In genomic region chr6:137210903-137211302, GRCh38 we compare ENCODE assay signal across 1 cellular context.
TF ChIP-seq lines count a peak whose summit lies in the region.

No MANE protein-coding gene starts in this region.

TF ChIP-seq in endothelial cell of umbilical vein, 7 proteins besides CTCF, POLR2A, EP300 and RAD21:
- TF ChIP-seq JUN (IDR thresholded peaks at IDR 0.05; ENCODE audit: borderline replicate concordance, insufficient read depth, insufficient read length, low read depth) (no peak), EZH2 (IDR thresholded peaks at IDR 0.05; ENCODE audit: borderline replicate concordance, low read depth, low read length, severe bottlenecking) (no peak), FOS (IDR thresholded peaks at IDR 0.05; ENCODE audit: borderline replicate concordance, insufficient read depth, low read length) (no peak), MAX (IDR thresholded peaks at IDR 0.05; ENCODE audit: insufficient read depth, insufficient read length) (no peak), GATA2 (IDR thresholded peaks at IDR 0.05; ENCODE audit: insufficient read depth, insufficient read length, low read depth, low read length) (no peak), POLR2AphosphoS5 (IDR thresholded peaks at IDR 0.05; ENCODE audit: insufficient read depth, low read depth, low read length) (no peak), MYC (IDR thresholded peaks at IDR 0.05; ENCODE audit: low read depth, low read length) (no peak)
